1 cellular context compared by ENCODE assay signal in genomic region chr17:1737531-1738291, GRCh38.
TF ChIP-seq lines count a peak whose summit lies in the region.

No MANE protein-coding gene starts in this region.

TF ChIP-seq in GM12878, 131 proteins besides CTCF, POLR2A, EP300 and RAD21:
- TF ChIP-seq PML (IDR thresholded peaks at IDR 0.05; ENCODE audit: low read length) (no peak), SREBF2 (IDR thresholded peaks at IDR 0.05; ENCODE audit: low read length) (no peak), ZNF687 (IDR thresholded peaks at IDR 0.05) (no peak), MYB (IDR thresholded peaks at IDR 0.05; ENCODE audit: borderline replicate concordance, low read depth, low read length) (no peak), SMAD1 (IDR thresholded peaks at IDR 0.05; ENCODE audit: low read depth, partially characterized antibody) (no peak)
TF ChIP-seq in GM12878: peak in this region for 0.
